Comparison of ENCODE assay signal across 8 cellular contexts in genomic region chr5:93584531-93585053, GRCh38. TPM values are rescaled to one million over a fixed set of nuclear protein-coding genes. Genes with fewer than 3 reads are reported as not detected.
DNase-seq lines count a peak whose midpoint lies in the region; ATAC-seq and TF ChIP-seq lines count a peak whose summit lies in the region.

No MANE protein-coding gene starts in this region.

- H2AFZ ChIP-seq in PC-9 = no peak overlapping the region

- ATAC-seq in GM21529 (IDR thresholded peaks at IDR 0.05; ENCODE audit: unreplicated experiment) = no peak

- H3K36me3 Mint-ChIP-seq in glutamatergic neuron (ENCODE audit: unreplicated experiment) = no peaks in the 10 kb centered on the region

- CTCF ChIA-PET in PC-9 (lab: Charles Lee) = interaction anchor here (0.6 to 1.9 kb wide), 2 partner anchors 23 to 217 kb away, joined by 3 to 8 read pairs; no protein-coding TSS in a partner anchor

- H3K27me3 Mint-ChIP-seq in glutamatergic neuron (ENCODE audit: unreplicated experiment) = peaks cover 23% of the 10 kb centered on the region

- H3K9me2 ChIP-seq in PC-9 (ENCODE audit: insufficient read depth) = no peaks in the 10 kb centered on the region

- no peaks in the 10 kb centered on the region for H3K27me3 ChIP-seq in PC-9 (ENCODE audit: insufficient read depth, low read depth)
- H3K27me3 ChIP-seq in spleen (replicated peaks in 1 of 7) = peaks cover 14 to 98% (median 75%) of the 10 kb centered on the region in 7 donors

- H3K36me3 ChIP-seq in PC-9 (ENCODE audit: low read depth) (0 out of 2 replicates have a peak, but pooled peaks cover 5% of the 10 kb centered on the region), spleen (peaks cover 0 to 6% (median 0%) of the 10 kb centered on the region in 6 donors)

- no peak overlapping the region for H3K27ac ChIP-seq in PC-9
- H3K27ac ChIP-seq in spleen = peak overlapping the region in 6 of 8 donors; percentile 45 to 84 (median 65)

- POLR2A ChIA-PET in PC-9 (lab: Charles Lee; ENCODE audit: unreplicated experiment) = no interaction called here

- H3K9me3 ChIP-seq in PC-9 (ENCODE audit: insufficient read depth, low read depth) (no peaks in the 10 kb centered on the region), spleen (peaks cover 0 to 9% (median 0%) of the 10 kb centered on the region in 8 donors)

- peak; percentile 31 for DNase-seq in NCI-H82 (lab: John Stamatoyannopoulos, UW)
- DNase-seq in NCI-H82 treated with DMSO at 0.1 percent for 48 hours (lab: John Stamatoyannopoulos, UW; ENCODE audit: unreplicated experiment) = no peak
- no peak for DNase-seq in PC-9
- DNase-seq in glutamatergic neuron = peak; percentile 61
- DNase-seq in spleen = no peak
- no peak for DNase-seq in NOMO-1 (lab: John Stamatoyannopoulos, UW; ENCODE audit: unreplicated experiment in 2 of 2)
- no peak for DNase-seq in GM19238 (ENCODE audit: insufficient read length, low spot score)

- H3K4me1 ChIP-seq in PC-9 (replicated peaks; ENCODE audit: insufficient read depth) (peaks cover 11% of the 10 kb centered on the region), spleen (peaks cover 7 to 65% (median 42%) of the 10 kb centered on the region in 6 donors)

- H3K9me3 Mint-ChIP-seq in glutamatergic neuron (ENCODE audit: unreplicated experiment) = peaks cover 21% of the 10 kb centered on the region

- peaks cover 39% of the 10 kb centered on the region for H3K79me2 ChIP-seq in PC-9 (ENCODE audit: low read depth)

- WGBS in spleen, 5 donors = 0 to 3% (median 2%) methylated on average over 22 to 54 of the region's 54 CpGs

- H3K4me3 ChIP-seq in PC-9 = peak overlapping the region; percentile 96; the same call in 1 of the 2 replicates
- H3K4me3 ChIP-seq in spleen = peak overlapping the region; percentile 33 to 72 (median 50)

- peaks cover 16% of the 10 kb centered on the region for H3F3A ChIP-seq in PC-9 (ENCODE audit: insufficient read depth, low read depth)

- H3K4me3 Mint-ChIP-seq in glutamatergic neuron (ENCODE audit: unreplicated experiment) = peak overlapping the region; percentile 61

- intact Hi-C loops in PC-9 (cut with micrococcal nuclease; ENCODE audit: unreplicated experiment) (loop anchor here (5.0 to 10.0 kb wide), 10 partner anchors 230 to 1940 kb away; a partner anchor contains a TSS), spleen (cut with DNase I; ENCODE audit: low total_unique reads) (no loop called here)

- no peaks in the 10 kb centered on the region for H4K20me1 ChIP-seq in PC-9 (ENCODE audit: insufficient read depth)

- H3K27ac Mint-ChIP-seq in glutamatergic neuron (ENCODE audit: unreplicated experiment) = no peak overlapping the region

- peaks cover 13% of the 10 kb centered on the region for H3K4me1 Mint-ChIP-seq in glutamatergic neuron (ENCODE audit: low read depth, unreplicated experiment)

- peak overlapping the region; percentile 99 for H3K4me2 ChIP-seq in PC-9

- no TSS peak for BruUV-seq in PC-9 (replicated peaks; lab: Mats Ljungman, UMichigan)

- TF ChIP-seq POLR2A in spleen (IDR thresholded peaks at IDR 0.05) = no peak

- TF ChIP-seq CTCF in PC-9 (conservative IDR thresholded peaks at IDR 0.05) (no peak), glutamatergic neuron (IDR thresholded peaks at IDR 0.05; ENCODE audit: partially characterized antibody, unreplicated experiment) (no peak), spleen (IDR thresholded peaks at IDR 0.05 in 8 of 11, conservative IDR thresholded peaks at IDR 0.05 in 3 of 11) (no peak)

RNA-seq across cellular contexts. Expression of gene NR2F1, which starts 1.6 kb away (rescaled TPM):
- 1.1 and 1.3 TPM in 2 replicates for total RNA-seq in PC-9 (2021)
- total RNA-seq in glutamatergic neuron (ENCODE audit: unreplicated experiment) = 0.37 TPM
- 10 to 100 TPM in 6 of 7 donors, 1 to 10 TPM in 1; 9.6 to 28.8 (median 13.6) TPM for total RNA-seq in spleen
- 1 to 10 TPM; 2.0 to 4.4 (median 3.5) TPM for polyA plus RNA-seq in spleen

RNA-seq across cellular contexts. Expression of gene NR2F1-AS1, which starts 3.6 kb away (rescaled TPM):
- 5.9 and 6.0 TPM in 2 replicates for total RNA-seq in PC-9 (2021)
- total RNA-seq in glutamatergic neuron (ENCODE audit: unreplicated experiment) = 0.39 TPM
- 10 to 100 TPM in 4 of 7 donors, 1 to 10 TPM in 3; 5.9 to 21.6 (median 11.3) TPM for total RNA-seq in spleen
- polyA plus RNA-seq in spleen = 1 to 10 TPM; 6.2 to 8.6 (median 7.6) TPM

Comparison
In these comparisons a context has a peak if more than half of its experiments do, and no peak if none do; other contexts are left out.
1. DNase-seq: peak in NCI-H82 (single experiment) and glutamatergic neuron (single experiment); none in NCI-H82 treated with DMSO at 0.1 percent for 48 hours (single experiment), PC-9 (0 of 2), spleen (single experiment), NOMO-1 (0 of 2) and GM19238 (single experiment).